ENCODE assay signal across 20 cellular contexts in the genomic region with DNA sequence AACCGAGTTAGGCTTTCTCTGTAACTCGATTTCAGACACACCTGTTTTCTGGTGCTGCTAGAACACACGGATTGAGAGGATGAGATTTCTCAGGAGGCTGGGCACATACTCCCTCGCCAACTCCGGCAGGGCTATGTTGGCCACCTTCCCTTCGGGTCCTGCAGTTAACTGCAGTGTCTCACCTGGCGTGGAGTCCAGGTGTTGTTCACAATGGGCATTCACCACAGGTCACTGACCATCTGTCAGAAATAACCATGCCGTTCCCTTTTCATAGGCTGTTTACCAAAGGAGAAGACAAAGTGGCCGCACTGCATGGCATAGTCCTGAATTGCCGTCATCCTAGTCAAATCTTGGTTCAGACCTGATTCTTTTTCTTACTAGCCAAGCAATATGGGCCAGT. TPM values are rescaled to one million over a fixed set of nuclear protein-coding genes. Genes with fewer than 3 reads are reported as not detected.
DNase-seq lines count a peak whose midpoint lies in the region; ATAC-seq, FAIRE-seq and TF ChIP-seq lines count a peak whose summit lies in the region.
"Had no signal": no experiment of that assay in that cellular context is flagged by ENCODE, and none has a peak within 500 bp of the region (broad histone marks: within the 10 kb centered on the region; RNA-seq: fewer than 3 reads in every experiment).

No MANE protein-coding gene starts in this region.

- no peak overlapping the region for H4K91ac ChIP-seq in H9 (ENCODE audit: insufficient read length, low read depth, low read length)

- no peak overlapping the region for H3K9ac ChIP-seq in H9 (ENCODE audit: extremely low read depth, insufficient read length, low read length)
- H3K9ac ChIP-seq in HepG2 (ENCODE audit: insufficient read depth, low read depth, low read length) = no peak overlapping the region

- H3K27ac Mint-ChIP-seq in H9 = no peak overlapping the region

- no peak overlapping the region for H4K8ac ChIP-seq in H9 (replicated peaks; ENCODE audit: insufficient read length, low read depth, low read length)

- TF ChIP-seq CTCF in H9 (conservative IDR thresholded peaks at IDR 0.05) (no peak), HepG2 (CRISPR knock-in tag; IDR thresholded peaks at IDR 0.05) (no peak)

- H3K36me3 Mint-ChIP-seq in H9 (ENCODE audit: insufficient read depth in 1 of 3, low read depth in 3 of 3) = peaks cover 0 to 8% (median 3%) of the 10 kb centered on the region in 3 experiments; a peak in 5 of 7 replicates

- H3K9me3 ChIP-seq in H9 (ENCODE audit: control insufficient read depth, low read depth, low read length) = no peaks in the 10 kb centered on the region
- no peaks in the 10 kb centered on the region for H3K9me3 ChIP-seq in HepG2 (ENCODE audit: low read length)
- H3K9me3 ChIP-seq: MG63 had no signal

- no peak overlapping the region for H3K4me3 Mint-ChIP-seq in H9

- in situ Hi-C loops in HepG2 (cut with HindIII; ENCODE audit: extremely low pct_ligation_motif_present, low pct_unique_long_range_greater_than_20kb) = no loop called here

- FAIRE-seq in HepG2 (lab: Jason Lieb, UNC) = no peak
- FAIRE-seq: GM12891, GM18507, RCC 7860 had no signal

- H3K4me1 ChIP-seq in H9 (ENCODE audit: insufficient read depth, low read length) = no peaks in the 10 kb centered on the region; the same call in 1 of the 2 replicates
- H3K4me1 ChIP-seq in HepG2 (ENCODE audit: insufficient read depth, low read length) = peaks cover 28% of the 10 kb centered on the region

- H3K79me2 ChIP-seq in H9 (ENCODE audit: insufficient read depth, low read length) (no peaks in the 10 kb centered on the region), HepG2 (ENCODE audit: insufficient read depth, low read length) (no peaks in the 10 kb centered on the region)

- no peak overlapping the region for H2BK120ac ChIP-seq in H9 (ENCODE audit: low read depth, low read length, poor library complexity, severe bottlenecking)

- no peak overlapping the region for H3T11ph ChIP-seq in H9 (ENCODE audit: low read length)

- H3K23ac ChIP-seq in H9 (ENCODE audit: insufficient read length, low read depth, low read length) = no peak overlapping the region

- CTCF ChIA-PET in HepG2 (lab: Yijun Ruan, JAX; ENCODE audit: low intra/inter-chr PET ratio, low total read pairs) = no interaction called here

- H3K27me3 Mint-ChIP-seq in H9 (ENCODE audit: low read depth) = peaks cover 47% of the 10 kb centered on the region

- H3K9me3 Mint-ChIP-seq in H9 = no peaks in the 10 kb centered on the region; a peak in 1 of 5 replicates

- intact Hi-C loops in posterior vena cava (cut with DNase I) = no loop called here
- intact Hi-C loops in HepG2 (cut with micrococcal nuclease; ENCODE audit: unreplicated experiment) = no loop called here

- H2AFZ ChIP-seq in H9 (ENCODE audit: low read length) = no peak overlapping the region
- no peak overlapping the region for H2AFZ ChIP-seq in HepG2 (ENCODE audit: low read length)

- no peak overlapping the region for H3K14ac ChIP-seq in H9 (ENCODE audit: insufficient read depth, low read length)

- H4K20me1 ChIP-seq in H9 (ENCODE audit: control insufficient read depth, insufficient read depth, insufficient read length) = no peaks in the 10 kb centered on the region
- H4K20me1 ChIP-seq in HepG2 (ENCODE audit: insufficient read depth, low read length) = no peaks in the 10 kb centered on the region

- POLR2A ChIA-PET in HepG2 (lab: Yijun Ruan, JAX) = no interaction called here

- no CpG with 5 or more reads among the region's 10 CpGs for WGBS in H9 (ENCODE audit: extremely low coverage, insufficient read length, low lambda C conversion rate)
- WGBS in HepG2 (ENCODE audit: low lambda C conversion rate) = 75% methylated on average over 10 of the region's 10 CpGs

- H3K4me3 ChIP-seq in HepG2 (replicated peaks in 1 of 3; ENCODE audit: insufficient read depth in 1 of 3, low read depth in 2 of 3, low read length in 3 of 3) = no peak overlapping the region
- H3K4me3 ChIP-seq: MG63 had no signal

- peaks cover 4 to 15% of the 10 kb centered on the region in 2 experiments; a peak in 3 of 4 replicates for H3K4me1 Mint-ChIP-seq in H9

- no peak overlapping the region for H2BK12ac ChIP-seq in H9 (ENCODE audit: insufficient read length, low read depth, low read length)

- H3K56ac ChIP-seq in H9 (ENCODE audit: insufficient read length, low read depth, low read length) = no peak overlapping the region

- BruUV-seq in HepG2 (replicated peaks; lab: Mats Ljungman, UMichigan) = no TSS peak

- no peak overlapping the region for H2BK5ac ChIP-seq in H9 (ENCODE audit: insufficient read length, low read length)

- no peak for TF ChIP-seq POLR2A in HepG2 (IDR thresholded peaks at IDR 0.05; ENCODE audit: insufficient read depth in 1 of 2, low read depth in 2 of 2, low read length in 2 of 2)

- H3K27ac ChIP-seq in H9 (ENCODE audit: insufficient read length, low read depth, low read length) = no peak overlapping the region
- no peak overlapping the region for H3K27ac ChIP-seq in HepG2 (ENCODE audit: extremely low read length, insufficient read depth, low read length)
- H3K27ac ChIP-seq: C4-2B had no signal

- no peak for TF ChIP-seq EP300 in HepG2 (IDR thresholded peaks at IDR 0.05; ENCODE audit: low read depth in 2 of 2, low read length in 2 of 2)
- TF ChIP-seq EP300 in HepG2 (CRISPR knock-in tag; IDR thresholded peaks at IDR 0.05; ENCODE audit: borderline replicate concordance) = no peak

- H3K27me3 ChIP-seq in H9 (ENCODE audit: insufficient read depth, low read length) (peaks cover 23% of the 10 kb centered on the region), HepG2 (ENCODE audit: control insufficient read depth in 1 of 2, insufficient read depth in 2 of 2, low read length in 2 of 2) (peaks cover 6 to 26% of the 10 kb centered on the region in 2 experiments)

- peak; percentile 18 for DNase-seq in H9
- peak; percentile 85 for DNase-seq in NCI-H69 (lab: John Stamatoyannopoulos, UW)
- peak; percentile 37 for DNase-seq in ecto neural progenitor cell (ENCODE audit: low spot score)
- peak; percentile 15 for DNase-seq in posterior vena cava (ENCODE audit: low spot score)
- DNase-seq in HepG2 (ENCODE audit: low spot score) = no peak
- no peak for DNase-seq in activated CD4-positive, CD25-positive, alpha-beta regulatory T cell (lab: John Stamatoyannopoulos, UW)
- DNase-seq in HT-29 (ENCODE audit: low spot score) = no peak
- DNase-seq: DMS 273 treated with DMSO at 0.1 percent for 48 hours, GF-D8, GOT3, IMR-90, Karpas-422, MG63, NCI-H1092, NCI-H446 treated with DMSO at 0.1 percent for 48 hours, SHP77 treated with DMSO at 0.1 percent for 48 hours had no signal

- no peak overlapping the region for H2BK20ac ChIP-seq in H9 (ENCODE audit: low read depth, low read length, poor library complexity, severe bottlenecking)

- no peak overlapping the region for H3K18ac ChIP-seq in H9 (ENCODE audit: insufficient read length, low read depth, low read length)

- no peak for ATAC-seq in HepG2

- no peak overlapping the region for H3K4ac ChIP-seq in H9 (ENCODE audit: low read depth, low read length)

- no peak overlapping the region for H4K5ac ChIP-seq in H9 (ENCODE audit: insufficient read length, low read depth, low read length)

- no peak overlapping the region for H2AK5ac ChIP-seq in H9 (ENCODE audit: insufficient read length, low read length)

- no peak for TF ChIP-seq RAD21 in HepG2 (CRISPR knock-in tag; IDR thresholded peaks at IDR 0.05)

- H2BK15ac ChIP-seq in H9 (ENCODE audit: low read depth, low read length) = no peak overlapping the region

- no peaks in the 10 kb centered on the region for H3K79me1 ChIP-seq in H9 (ENCODE audit: insufficient read depth, low read depth, low read length, poor library complexity, severe bottlenecking)

- peaks cover 8% of the 10 kb centered on the region for H3K23me2 ChIP-seq in H9 (ENCODE audit: insufficient read length, low read depth, low read length, poor library complexity, severe bottlenecking)

- H3K4me2 ChIP-seq in H9 (ENCODE audit: insufficient read depth, insufficient read length, low read length) = no peak overlapping the region
- H3K4me2 ChIP-seq in HepG2 (ENCODE audit: low read depth, low read length) = no peak overlapping the region

- no peaks in the 10 kb centered on the region for H3K36me3 ChIP-seq in HepG2 (replicated peaks in 1 of 2; ENCODE audit: control insufficient read depth in 1 of 2, insufficient read depth in 2 of 2, low read length in 2 of 2)
- H3K36me3 ChIP-seq: MG63 had no signal

RNA-seq across cellular contexts. Expression of gene KCNH3, which starts 5.5 kb away (rescaled TPM):
- total RNA-seq in H9 (2021) (0.26 and 0.39 TPM in 2 replicates), posterior vena cava (under 1 TPM; 0.10 to 0.28 TPM), HepG2 (2016; rRNA removed; fragmentation: Illumina TruSeq; extraction: Trizol) (0.07 and 0.13 TPM in 2 replicates)
- not detected in 2 replicates for total RNA-seq in HepG2 (2016; cell fraction: cytosol; rRNA removed; fragmentation: Illumina TruSeq; extraction: Trizol; ENCODE audit: low read depth)
- total RNA-seq in HepG2 (2016; cell fraction: insoluble cytoplasmic fraction; rRNA removed; fragmentation: Illumina TruSeq; extraction: Trizol) = 0.06 and 0.09 TPM in 2 replicates
- not detected in 2 replicates for total RNA-seq in HepG2 (2016; cell fraction: membrane; rRNA removed; fragmentation: Illumina TruSeq; extraction: Trizol)
- not detected in 2 replicates for total RNA-seq in HepG2 (2016; cell fraction: nucleus; rRNA removed; fragmentation: Illumina TruSeq; extraction: Trizol)
- 0.01 and 0.03 TPM in 2 replicates for polyA plus RNA-seq in HepG2 (2011; rRNA removed)
- 0.04 TPM in 1 of 2 replicates, not detected in the other for polyA plus RNA-seq in HepG2 (2011; cell fraction: cytosol; rRNA removed)
- 0.05 and 0.23 TPM in 2 replicates for polyA plus RNA-seq in HepG2 (2011; cell fraction: nucleus; rRNA removed)
- 0.08 TPM in 1 of 2 replicates, not detected in the other for polyA plus RNA-seq in HepG2 (2012)
- not detected in 2 replicates for polyA plus RNA-seq in HepG2 (2016; cell fraction: cytosol; fragmentation: Illumina TruSeq; extraction: Trizol; ENCODE audit: low read depth)
- polyA plus RNA-seq in HepG2 (2016; cell fraction: insoluble cytoplasmic fraction; fragmentation: Illumina TruSeq; extraction: Trizol; ENCODE audit: low read depth) = not detected in 2 replicates
- polyA plus RNA-seq in HepG2 (2016; cell fraction: membrane; fragmentation: Illumina TruSeq; extraction: Trizol; ENCODE audit: low read depth) = 0.32 TPM in 1 of 2 replicates, not detected in the other
- polyA plus RNA-seq in HepG2 (2016; cell fraction: nucleus; fragmentation: Illumina TruSeq; extraction: Trizol; ENCODE audit: insufficient read depth, low read depth) = 0.48 TPM in 1 of 2 replicates, not detected in the other
- not detected in 2 replicates for polyA minus RNA-seq in HepG2 (2011; rRNA and poly(A)+ RNA removed; ENCODE audit: low replicate concordance)
- not detected in 2 replicates for polyA minus RNA-seq in HepG2 (2011; cell fraction: cytosol; rRNA and poly(A)+ RNA removed)
- polyA minus RNA-seq in HepG2 (2011; cell fraction: nucleus; rRNA and poly(A)+ RNA removed) = not detected in 2 replicates
- total RNA-seq in HT-29 (2014; rRNA removed; shearing (Covaris generic)) = 0.36 TPM in 1 of 2 replicates, not detected in the other
- total RNA-seq: IMR-90 had no signal

RNA-seq across cellular contexts. Expression of gene MCRS1, which starts 34.6 kb away (rescaled TPM):
- total RNA-seq in H9 (2021) = 98.7 and 103 TPM in 2 replicates
- total RNA-seq in posterior vena cava = 10 to 100 TPM; 37.3 to 38.1 TPM
- total RNA-seq in HepG2 (2016; rRNA removed; fragmentation: Illumina TruSeq; extraction: Trizol) = 66.3 and 76.8 TPM in 2 replicates
- total RNA-seq in HepG2 (2016; cell fraction: cytosol; rRNA removed; fragmentation: Illumina TruSeq; extraction: Trizol; ENCODE audit: low read depth) = 32.9 and 37.0 TPM in 2 replicates
- 64.5 and 67.8 TPM in 2 replicates for total RNA-seq in HepG2 (2016; cell fraction: insoluble cytoplasmic fraction; rRNA removed; fragmentation: Illumina TruSeq; extraction: Trizol)
- total RNA-seq in HepG2 (2016; cell fraction: membrane; rRNA removed; fragmentation: Illumina TruSeq; extraction: Trizol) = 57.5 and 79.5 TPM in 2 replicates
- 53.8 and 61.6 TPM in 2 replicates for total RNA-seq in HepG2 (2016; cell fraction: nucleus; rRNA removed; fragmentation: Illumina TruSeq; extraction: Trizol)
- polyA plus RNA-seq in HepG2 (2011; rRNA removed) = 51.0 and 51.1 TPM in 2 replicates
- 42.1 and 59.2 TPM in 2 replicates for polyA plus RNA-seq in HepG2 (2011; cell fraction: cytosol; rRNA removed)
- polyA plus RNA-seq in HepG2 (2011; cell fraction: nucleus; rRNA removed) = 183 and 211 TPM in 2 replicates
- 23.8 and 25.1 TPM in 2 replicates for polyA plus RNA-seq in HepG2 (2012)
- 23.7 and 32.2 TPM in 2 replicates for polyA plus RNA-seq in HepG2 (2016; cell fraction: cytosol; fragmentation: Illumina TruSeq; extraction: Trizol; ENCODE audit: low read depth)
- polyA plus RNA-seq in HepG2 (2016; cell fraction: insoluble cytoplasmic fraction; fragmentation: Illumina TruSeq; extraction: Trizol; ENCODE audit: low read depth) = 64.6 and 74.5 TPM in 2 replicates
- 48.0 and 61.2 TPM in 2 replicates for polyA plus RNA-seq in HepG2 (2016; cell fraction: membrane; fragmentation: Illumina TruSeq; extraction: Trizol; ENCODE audit: low read depth)
- polyA plus RNA-seq in HepG2 (2016; cell fraction: nucleus; fragmentation: Illumina TruSeq; extraction: Trizol; ENCODE audit: insufficient read depth, low read depth) = 102 and 107 TPM in 2 replicates
- polyA minus RNA-seq in HepG2 (2011; rRNA and poly(A)+ RNA removed; ENCODE audit: low replicate concordance) = 111 and 194 TPM in 2 replicates
- polyA minus RNA-seq in HepG2 (2011; cell fraction: cytosol; rRNA and poly(A)+ RNA removed) = 18.1 and 20.3 TPM in 2 replicates
- polyA minus RNA-seq in HepG2 (2011; cell fraction: nucleus; rRNA and poly(A)+ RNA removed) = 29.8 and 41.8 TPM in 2 replicates
- total RNA-seq in HT-29 (2014; rRNA removed; shearing (Covaris generic)) = 124 and 130 TPM in 2 replicates

Comparison
In these comparisons a context has a peak if more than half of its experiments do, and no peak if none do; other contexts are left out.
1. DNase-seq: peak in H9 (single experiment), NCI-H69 (single experiment), ecto neural progenitor cell (single experiment) and posterior vena cava (single experiment); none in HepG2 (single experiment), activated CD4-positive, CD25-positive, alpha-beta regulatory T cell (0 of 4) and HT-29 (single experiment).